Comparison of ENCODE assay signal across 14 cellular contexts in the genomic region with DNA sequence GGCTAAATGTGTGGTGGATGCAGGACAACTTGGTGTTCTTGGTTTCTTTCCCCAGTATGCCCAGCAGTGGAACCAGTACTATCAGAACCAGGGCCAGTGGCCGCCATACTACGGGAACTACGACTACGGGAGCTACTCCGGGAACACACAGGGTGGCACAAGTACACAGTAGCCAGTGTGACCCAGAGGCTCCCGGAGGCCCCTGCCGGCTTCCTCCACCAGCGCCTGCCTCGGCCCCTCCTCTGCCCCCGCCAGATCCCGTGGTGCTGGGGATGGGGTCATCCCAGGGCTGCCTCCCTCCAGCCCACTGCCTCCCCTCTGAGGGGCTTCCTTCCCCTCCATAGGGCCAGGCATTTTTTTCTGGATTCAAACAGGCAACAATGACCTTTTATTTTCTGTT. TPM values are rescaled to one million over a fixed set of nuclear protein-coding genes. Genes with fewer than 3 reads are reported as not detected.
DNase-seq lines count a peak whose midpoint lies in the region; ATAC-seq and TF ChIP-seq lines count a peak whose summit lies in the region.
"Had no signal": no experiment of that assay in that cellular context is flagged by ENCODE, and none has a peak within 500 bp of the region (broad histone marks: within the 10 kb centered on the region; RNA-seq: fewer than 3 reads in every experiment).

No MANE protein-coding gene starts in this region.

- ATAC-seq in T-cell (replicated peaks in 1 of 4): no peak
- ATAC-seq in stimulated activated naive CD8-positive, alpha-beta T cell treated with anti-CD3 and anti-CD28 coated beads, Interleukin-15, amount 100 ng/mL, for 72 hours: no peak
- no peak for ATAC-seq in HG03342 (IDR thresholded peaks at IDR 0.05; ENCODE audit: unreplicated experiment)
- ATAC-seq: SK-N-SH treated with all-trans-retinoic acid at 6 μM for 48 hours had no signal

- H3K4me3 Mint-ChIP-seq in activated CD4-positive, alpha-beta T cell treated with anti-CD3 and anti-CD28 coated beads, Interleukin-2, amount 10 ng/mL, durations not matched to agents 24 days and 14 days: peak overlapping the region; percentile 67
- peak overlapping the region; percentile 69 to 95 (median 90) for H3K4me3 Mint-ChIP-seq in T-cell
- peak overlapping the region; percentile 88 to 99 for H3K4me3 Mint-ChIP-seq in stimulated activated naive CD8-positive, alpha-beta T cell treated with anti-CD3 and anti-CD28 coated beads, Interleukin-15, amount 100 ng/mL, for 72 hours

- no peaks in the 10 kb centered on the region for H3K27me3 Mint-ChIP-seq in activated CD4-positive, alpha-beta T cell treated with anti-CD3 and anti-CD28 coated beads, Interleukin-2, amount 10 ng/mL, durations not matched to agents 24 days and 14 days
- H3K27me3 Mint-ChIP-seq in T-cell: no peaks in the 10 kb centered on the region
- H3K27me3 Mint-ChIP-seq in stimulated activated naive CD8-positive, alpha-beta T cell treated with anti-CD3 and anti-CD28 coated beads, Interleukin-15, amount 100 ng/mL, for 72 hours: no peaks in the 10 kb centered on the region

- no peak overlapping the region for H3K4me3 ChIP-seq in esophagus squamous epithelium

- peaks cover 60% of the 10 kb centered on the region for H3K36me3 Mint-ChIP-seq in activated CD4-positive, alpha-beta T cell treated with anti-CD3 and anti-CD28 coated beads, Interleukin-2, amount 10 ng/mL, durations not matched to agents 24 days and 14 days (ENCODE audit: low read depth)
- peaks cover 43% of the 10 kb centered on the region for H3K36me3 Mint-ChIP-seq in T-cell

- H3K27ac Mint-ChIP-seq in activated CD4-positive, alpha-beta T cell treated with anti-CD3 and anti-CD28 coated beads, Interleukin-2, amount 10 ng/mL, durations not matched to agents 24 days and 14 days: peak overlapping the region; percentile 98
- peak overlapping the region; percentile 96 to 99 for H3K27ac Mint-ChIP-seq in T-cell
- peak overlapping the region; percentile 76 to 93 for H3K27ac Mint-ChIP-seq in stimulated activated naive CD8-positive, alpha-beta T cell treated with anti-CD3 and anti-CD28 coated beads, Interleukin-15, amount 100 ng/mL, for 72 hours

- peaks cover 83% of the 10 kb centered on the region for H3K4me1 Mint-ChIP-seq in activated CD4-positive, alpha-beta T cell treated with anti-CD3 and anti-CD28 coated beads, Interleukin-2, amount 10 ng/mL, durations not matched to agents 24 days and 14 days
- peaks cover 92 to 96% (median 93%) of the 10 kb centered on the region in 3 donors for H3K4me1 Mint-ChIP-seq in T-cell
- peaks cover 84% of the 10 kb centered on the region for H3K4me1 Mint-ChIP-seq in stimulated activated naive CD8-positive, alpha-beta T cell treated with anti-CD3 and anti-CD28 coated beads, Interleukin-15, amount 100 ng/mL, for 72 hours

- no peaks in the 10 kb centered on the region for H3K9me3 Mint-ChIP-seq in activated CD4-positive, alpha-beta T cell treated with anti-CD3 and anti-CD28 coated beads, Interleukin-2, amount 10 ng/mL, durations not matched to agents 24 days and 14 days
- no peaks in the 10 kb centered on the region for H3K9me3 Mint-ChIP-seq in T-cell
- no peaks in the 10 kb centered on the region for H3K9me3 Mint-ChIP-seq in stimulated activated naive CD8-positive, alpha-beta T cell treated with anti-CD3 and anti-CD28 coated beads, Interleukin-15, amount 100 ng/mL, for 72 hours

- CTCF ChIA-PET in T-cell (lab: Charles Lee): interaction anchor here (0.7 to 1.8 kb wide), 3 partner anchors 43 to 804 kb away, joined by 3 to 6 read pairs (median 4); a partner anchor contains a TSS

- peaks cover 29 to 66% (median 36%) of the 10 kb centered on the region in 3 donors for H3K4me1 ChIP-seq in esophagus squamous epithelium

- TF ChIP-seq POLR2A in esophagus squamous epithelium (IDR thresholded peaks at IDR 0.05): no peak

- intact Hi-C loops in activated CD4-positive, alpha-beta T cell treated with anti-CD3 and anti-CD28 coated beads, Interleukin-2, amount 10 ng/mL, durations not matched to agents 24 days and 14 days (cut with micrococcal nuclease): no loop called here
- intact Hi-C loops in esophagus squamous epithelium (cut with DNase I): loop anchor here (5.0 kb wide), 1 partner anchor 39 kb away; no protein-coding TSS in a partner anchor

- peaks cover 30 to 68% (median 32%) of the 10 kb centered on the region in 3 donors for H3K36me3 ChIP-seq in esophagus squamous epithelium

- H3K27ac ChIP-seq in esophagus squamous epithelium: peak overlapping the region; percentile 4 to 99 (median 73)
- H3K27ac ChIP-seq: epithelial cell of prostate had no signal

- H3K9me3 ChIP-seq in esophagus squamous epithelium: no peaks in the 10 kb centered on the region

- POLR2A ChIA-PET in T-cell (lab: Charles Lee): interaction anchor here (0.5 to 3.7 kb wide), 8 partner anchors 9 to 903 kb away, joined by 3 to 23 read pairs (median 6); a partner anchor contains a TSS

- WGBS in esophagus squamous epithelium, 2 donors: 63 to 74% methylated on average over 6 to 8 of the region's 11 CpGs

- peak; percentile 69 for DNase-seq in activated CD4-positive, alpha-beta T cell treated with anti-CD3 and anti-CD28 coated beads, Interleukin-2, amount 10 ng/mL, durations not matched to agents 24 days and 14 days
- no peak for DNase-seq in activated CD4-positive, alpha-beta T cell treated with anti-CD3 and anti-CD28 coated beads, Interleukin-2, amount 50 U/mL, for 4 hours
- DNase-seq in T-cell (peak in 1 of 34 experiments; percentile 23), esophagus squamous epithelium (lab: John Stamatoyannopoulos, UW) (no peak), germinal center (ENCODE audit: low spot score) (no peak), GM19240 (ENCODE audit: insufficient read length, low spot score) (no peak)
- no peak for DNase-seq in stimulated activated naive CD8-positive, alpha-beta T cell treated with anti-CD3 and anti-CD28 coated beads, Interleukin-15, amount 100 ng/mL, for 72 hours
- DNase-seq: ACHN; activated CD4-positive, alpha-beta T cell treated with anti-CD3 and anti-CD28 coated beads for 48 hours; NCI-H1694; NK-92 treated with Interleukin-12 subunit alpha and Interleukin-12 subunit beta, amount 100 ng/mL, for 24 hours had no signal

- no peaks in the 10 kb centered on the region for H3K27me3 ChIP-seq in esophagus squamous epithelium

- no peak for TF ChIP-seq CTCF in esophagus squamous epithelium (IDR thresholded peaks at IDR 0.05)

RNA-seq across cellular contexts. Expression of a gene that starts 3.6 kb away (rescaled TPM):
- 30.4 and 30.7 TPM in 2 replicates for total RNA-seq in activated CD4-positive, alpha-beta T cell treated with anti-CD3 and anti-CD28 coated beads, Interleukin-2, amount 10 ng/mL, durations not matched to agents 24 days and 14 days
- total RNA-seq in T-cell: 10 to 100 TPM; 38.9 to 61.5 (median 55.1) TPM
- total RNA-seq in esophagus squamous epithelium: 10 to 100 TPM in 3 of 4 donors, 1 to 10 TPM in 1; 9.4 to 19.5 (median 14.7) TPM

RNA-seq across cellular contexts. Expression of a gene that starts 42.2 kb away (rescaled TPM):
- 256 and 258 TPM in 2 replicates for total RNA-seq in activated CD4-positive, alpha-beta T cell treated with anti-CD3 and anti-CD28 coated beads, Interleukin-2, amount 10 ng/mL, durations not matched to agents 24 days and 14 days
- total RNA-seq in T-cell (100 to 1,000 TPM; 275 to 350 (median 307) TPM), esophagus squamous epithelium (100 to 1,000 TPM in 3 of 4 donors, 10 to 100 TPM in 1; 98.1 to 127 (median 113) TPM)

RNA-seq across cellular contexts. Expression of a gene that starts 47.3 kb away (rescaled TPM):
- 125 and 127 TPM in 2 replicates for total RNA-seq in activated CD4-positive, alpha-beta T cell treated with anti-CD3 and anti-CD28 coated beads, Interleukin-2, amount 10 ng/mL, durations not matched to agents 24 days and 14 days
- total RNA-seq in T-cell: 100 to 1,000 TPM; 170 to 412 (median 206) TPM
- total RNA-seq in esophagus squamous epithelium: 10 to 100 TPM; 13.6 to 36.2 (median 31.9) TPM

RNA-seq across cellular contexts. Expression of a gene that starts 57.6 kb away (rescaled TPM):
- total RNA-seq in activated CD4-positive, alpha-beta T cell treated with anti-CD3 and anti-CD28 coated beads, Interleukin-2, amount 10 ng/mL, durations not matched to agents 24 days and 14 days: 6.3 and 8.6 TPM in 2 replicates
- total RNA-seq in T-cell: 10 to 100 TPM; 15.3 to 27.9 (median 16.4) TPM
- total RNA-seq in esophagus squamous epithelium: 1 to 10 TPM; 2.5 to 4.6 (median 3.7) TPM
